Comparison of ENCODE assay signal across 21 cellular contexts in genomic region chr12:72084061-72084460, GRCh38.
A peak's percentile ranks its signal among the peaks of the same experiment; 100 is the strongest.
DNase-seq lines count a peak whose midpoint lies in the region; ATAC-seq and TF ChIP-seq lines count a peak whose summit lies in the region.
"Had no signal": no experiment of that assay in that cellular context is flagged by ENCODE, and none has a peak within 500 bp of the region (broad histone marks: within the 10 kb centered on the region; RNA-seq: fewer than 3 reads in every experiment).

No MANE protein-coding gene starts in this region.

- no peaks in the 10 kb centered on the region for H3F3A ChIP-seq in neural progenitor cell (ENCODE audit: low read depth)

- BruUV-seq in A673 (replicated peaks; lab: Mats Ljungman, UMichigan): no TSS peak

- ATAC-seq in Right ventricle myocardium inferior: no peak
- ATAC-seq: A549; CD8-positive, alpha-beta T cell; GM12878 had no signal

- POLR2A ChIA-PET in A673 (lab: Charles Lee; ENCODE audit: low non-redundant PET): no interaction called here

- H3K36me3 ChIP-seq in A673 (ENCODE audit: insufficient read depth, low read length, poor library complexity, severe bottlenecking): no peaks in the 10 kb centered on the region
- H3K36me3 ChIP-seq in SK-N-MC (ENCODE audit: insufficient read depth, low read length): no peaks in the 10 kb centered on the region
- no peaks in the 10 kb centered on the region for H3K36me3 ChIP-seq in neural progenitor cell
- H3K36me3 ChIP-seq: BLaER1 treated with 17β-estradiol and CSF1 and Interleukin-3, amounts not matched to agents 10 nM and 100 nM had no signal

- H3K9me3 ChIP-seq in A673 (ENCODE audit: low read depth, low read length, poor library complexity, severe bottlenecking) (no peaks in the 10 kb centered on the region), SK-N-MC (ENCODE audit: low read depth, low read length) (no peaks in the 10 kb centered on the region), neural progenitor cell (ENCODE audit: low read depth) (no peaks in the 10 kb centered on the region)
- H3K9me3 ChIP-seq: A549; BLaER1 treated with 17β-estradiol and CSF1 and Interleukin-3, amounts not matched to agents 10 nM and 100 nM; Caco-2 had no signal

- H3K36me3 Mint-ChIP-seq in neural progenitor cell: no peaks in the 10 kb centered on the region
- H3K36me3 Mint-ChIP-seq: CD8-positive, alpha-beta T cell had no signal

- H4K20me1 ChIP-seq in neural progenitor cell (ENCODE audit: low read depth): no peaks in the 10 kb centered on the region
- H4K20me1 ChIP-seq: BLaER1 treated with 17β-estradiol and CSF1 and Interleukin-3, amounts not matched to agents 10 nM and 100 nM had no signal

- peak overlapping the region; percentile 26 for H3K27ac ChIP-seq in A673 (ENCODE audit: low read depth, low read length, poor library complexity, severe bottlenecking)
- 0 out of 2 replicates have a peak overlapping the region, but pooled peaks have one; percentile 27 for H3K27ac ChIP-seq in SK-N-MC
- H3K27ac ChIP-seq in neural progenitor cell: no peak overlapping the region
- H3K27ac ChIP-seq: 22Rv1; A549; BLaER1 treated with 17β-estradiol and CSF1 and Interleukin-3, amounts not matched to agents 10 nM and 100 nM; C4-2B had no signal

- no peak overlapping the region for H3K27ac Mint-ChIP-seq in neural progenitor cell
- H3K27ac Mint-ChIP-seq: B cell; CD4-positive, alpha-beta T cell; CD8-positive, alpha-beta T cell had no signal

- intact Hi-C loops in A673 (cut with micrococcal nuclease; ENCODE audit: unreplicated experiment) (loop anchor here (5.0 kb wide), 1 partner anchor 207 kb away; no protein-coding TSS in a partner anchor), Right ventricle myocardium inferior (cut with DNase I) (no loop called here)

- no peaks in the 10 kb centered on the region for H3K79me2 ChIP-seq in neural progenitor cell (ENCODE audit: low read depth)

- H3K4me3 Mint-ChIP-seq in neural progenitor cell: no peak overlapping the region
- H3K4me3 Mint-ChIP-seq: B cell; CD4-positive, alpha-beta T cell; CD8-positive, alpha-beta T cell had no signal

- no peak overlapping the region for H3K4me2 ChIP-seq in neural progenitor cell
- H3K4me2 ChIP-seq: A549; BLaER1 treated with 17β-estradiol and CSF1 and Interleukin-3, amounts not matched to agents 10 nM and 100 nM had no signal

- DNase-seq in A673 (ENCODE audit: low spot score) (peak; percentile 23), SK-N-MC (ENCODE audit: low read depth, low spot score) (no peak), cerebellum (ENCODE audit: low spot score) (peak; percentile 43), neural progenitor cell (ENCODE audit: low spot score) (no peak), HPDE6-E6E7 (ENCODE audit: extremely low spot score) (no peak), Right ventricle myocardium inferior (ENCODE audit: missing footprints) (no peak), hypothalamus (lab: John Stamatoyannopoulos, UW) (no peak)
- DNase-seq: ACHN; AML-193; Caco-2; Calu3; CD4-positive, alpha-beta T cell; CD8-positive, alpha-beta T cell; DMS79 treated with DMSO at 0.1 percent for 48 hours; GDM1 had no signal

- H3K9me3 Mint-ChIP-seq in neural progenitor cell: no peaks in the 10 kb centered on the region
- H3K9me3 Mint-ChIP-seq: CD8-positive, alpha-beta T cell had no signal

- H3K9ac ChIP-seq in SK-N-MC (ENCODE audit: insufficient read length): no peak overlapping the region
- no peak overlapping the region for H3K9ac ChIP-seq in neural progenitor cell
- H3K9ac ChIP-seq: BLaER1 treated with 17β-estradiol and CSF1 and Interleukin-3, amounts not matched to agents 10 nM and 100 nM had no signal

- H3K4me3 ChIP-seq in A673 (ENCODE audit: low read depth, low read length, poor library complexity, severe bottlenecking): no peak overlapping the region
- H3K4me3 ChIP-seq in SK-N-MC: no peak overlapping the region
- H3K4me3 ChIP-seq in neural progenitor cell: no peak overlapping the region
- H3K4me3 ChIP-seq: A549; BLaER1 treated with 17β-estradiol and CSF1 and Interleukin-3, amounts not matched to agents 10 nM and 100 nM; GM12878 had no signal

- H2AFZ ChIP-seq in neural progenitor cell (replicated peaks): peak overlapping the region; percentile 1

- no peaks in the 10 kb centered on the region for H3K27me3 Mint-ChIP-seq in neural progenitor cell (ENCODE audit: insufficient read depth, low read depth)
- H3K27me3 Mint-ChIP-seq: B cell had no signal

- H3K4me1 ChIP-seq in A673 (ENCODE audit: insufficient read depth, low read length, poor library complexity, severe bottlenecking) (peaks cover 28% of the 10 kb centered on the region), neural progenitor cell (peaks cover 10% of the 10 kb centered on the region)
- H3K4me1 ChIP-seq: A549; BLaER1 treated with 17β-estradiol and CSF1 and Interleukin-3, amounts not matched to agents 10 nM and 100 nM; Caco-2 had no signal

- TF ChIP-seq CTCF in A673 (conservative IDR thresholded peaks at IDR 0.05; ENCODE audit: low read depth, low read length) (no peak), neural progenitor cell (IDR thresholded peaks at IDR 0.05) (no peak)

- H3K27me3 ChIP-seq in A673 (replicated peaks; ENCODE audit: insufficient read depth, low read depth, low read length, poor library complexity) (no peaks in the 10 kb centered on the region), neural progenitor cell (no peaks in the 10 kb centered on the region)
- H3K27me3 ChIP-seq: BLaER1 treated with 17β-estradiol and CSF1 and Interleukin-3, amounts not matched to agents 10 nM and 100 nM had no signal

- peaks cover 2% of the 10 kb centered on the region for H3K4me1 Mint-ChIP-seq in neural progenitor cell
- H3K4me1 Mint-ChIP-seq: B cell had no signal

- CTCF ChIA-PET in A673 (lab: Charles Lee): no interaction called here

Comparison
In these comparisons a context has a peak if more than half of its experiments do, and no peak if none do; other contexts are left out.
1. DNase-seq: peak in A673 (single experiment) and cerebellum (single experiment); none in SK-N-MC (single experiment), neural progenitor cell (single experiment), HPDE6-E6E7 (single experiment), Right ventricle myocardium inferior (single experiment) and hypothalamus (0 of 51).